In genomic region chr2:37322368-37322767, GRCh38 we compare ENCODE assay signal across 10 cellular contexts. TPM values are rescaled to one million over a fixed set of nuclear protein-coding genes. Genes with fewer than 3 reads are reported as not detected.
DNase-seq lines count a peak whose midpoint lies in the region; ATAC-seq and TF ChIP-seq lines count a peak whose summit lies in the region.
"Had no signal": no experiment of that assay in that cellular context is flagged by ENCODE, and none has a peak within 500 bp of the region (broad histone marks: within the 10 kb centered on the region; RNA-seq: fewer than 3 reads in every experiment).

No MANE protein-coding gene starts in this region.

- H3K27me3 Mint-ChIP-seq in HFFc6 (ENCODE audit: insufficient read depth), result no peaks in the 10 kb centered on the region
- H3K27me3 Mint-ChIP-seq: central memory CD8-positive, alpha-beta T cell had no signal

- in situ Hi-C loops in KBM-7 (cut with MboI; ENCODE audit: low pct_unique_long_range_greater_than_20kb, low sequenced_read_pairs), result no loop called here

- H3K36me3 Mint-ChIP-seq in HFFc6 (ENCODE audit: low read depth), result peaks cover 11% of the 10 kb centered on the region

- TF ChIP-seq CTCF in HFFc6 (IDR thresholded peaks at IDR 0.05), result no peak

- H3K9me3 ChIP-seq in mesodermal cell (ENCODE audit: control insufficient read depth, low read length), result no peaks in the 10 kb centered on the region

- H3K4me1 Mint-ChIP-seq in HFFc6 (ENCODE audit: low read depth), result peaks cover 72% of the 10 kb centered on the region

- H3K36me3 ChIP-seq in mesodermal cell (ENCODE audit: control insufficient read depth, insufficient read depth, low read length), result no peaks in the 10 kb centered on the region

- peak overlapping the region; percentile 22 for H3K4me3 ChIP-seq in mesodermal cell (ENCODE audit: extremely low read depth, insufficient read depth, low read length, poor library complexity, severe bottlenecking)

- ATAC-seq in HG03520 (IDR thresholded peaks at IDR 0.05; ENCODE audit: unreplicated experiment), result no peak

- H3K4me1 ChIP-seq in mesodermal cell (ENCODE audit: control insufficient read depth, insufficient read depth, low read length, poor library complexity, severe bottlenecking), result peaks cover 27% of the 10 kb centered on the region

- peak overlapping the region; percentile 90 for H3K4me3 Mint-ChIP-seq in HFFc6

- DNase-seq in AG08395 (ENCODE audit: low spot score) (peak; percentile 34), HFFc6 (no peak), amniotic epithelial cell (ENCODE audit: low read depth) (peak; percentile 82), COLO829 (ENCODE audit: low spot score) (no peak), GF-D8 (lab: John Stamatoyannopoulos, UW) (no peak), KBM-7 (no peak)
- DNase-seq: KG1 had no signal

- no peak overlapping the region for H3K27ac Mint-ChIP-seq in HFFc6

- no peaks in the 10 kb centered on the region for H3K9me3 Mint-ChIP-seq in HFFc6
- H3K9me3 Mint-ChIP-seq: central memory CD8-positive, alpha-beta T cell had no signal

- no peak overlapping the region for H3K27ac ChIP-seq in mesodermal cell (ENCODE audit: low read depth, low read length, severe bottlenecking)

RNA-seq across cellular contexts. Expression of gene PRKD3, which starts 2.3 kb away (rescaled TPM):
- 10 to 100 TPM; 19.9 to 33.7 (median 27.5) TPM for total RNA-seq in HFFc6 (2021; fragmentation: NEBNext Ultra II Directional; extraction: Animal tissue kit (Norgen Biotek cat#: 25700))
- polyA plus RNA-seq in mesodermal cell (2013, experiment 1 of 2), result 47.4 TPM
- 42.2 TPM for polyA plus RNA-seq in mesodermal cell (2013, experiment 2 of 2)

RNA-seq across cellular contexts. Expression of gene QPCT, which starts 22.1 kb away (rescaled TPM):
- 1 to 10 TPM; 4.4 to 7.2 (median 5.4) TPM for total RNA-seq in HFFc6 (2021; fragmentation: NEBNext Ultra II Directional; extraction: Animal tissue kit (Norgen Biotek cat#: 25700))
- polyA plus RNA-seq in mesodermal cell (2013, experiment 1 of 2), result 38.3 TPM
- polyA plus RNA-seq in mesodermal cell (2013, experiment 2 of 2), result 31.8 TPM

Comparison
In these comparisons a context has a peak if more than half of its experiments do, and no peak if none do; other contexts are left out.
1. DNase-seq: peak in AG08395 (single experiment) and amniotic epithelial cell (single experiment); none in HFFc6 (single experiment), COLO829 (single experiment), GF-D8 (single experiment) and KBM-7 (single experiment).